8 cellular contexts compared by ENCODE assay signal in genomic region chr4:145177906-145178538, GRCh38. TPM values are rescaled to one million over a fixed set of nuclear protein-coding genes. Genes with fewer than 3 reads are reported as not detected.
A peak's percentile ranks its signal among the peaks of the same experiment; 100 is the strongest.
DNase-seq lines count a peak whose midpoint lies in the region; FAIRE-seq and TF ChIP-seq lines count a peak whose summit lies in the region.

No MANE protein-coding gene starts in this region.

- H3K4me3 Mint-ChIP-seq in MCF 10A (ENCODE audit: unreplicated experiment) (peak overlapping the region; percentile 73), type B pancreatic cell (peak overlapping the region; percentile 97)

- H3K27ac Mint-ChIP-seq in MCF 10A (ENCODE audit: low read depth, unreplicated experiment) (peak overlapping the region; percentile 85), type B pancreatic cell (peak overlapping the region; percentile 98)

- TF ChIP-seq CTCF in MCF 10A (IDR thresholded peaks at IDR 0.05; ENCODE audit: unreplicated experiment) = no peak
- TF ChIP-seq CTCF in type B pancreatic cell (conservative IDR thresholded peaks at IDR 0.05) = no peak

- no peak for FAIRE-seq in GM12891 (lab: Jason Lieb, UNC)

- POLR2A ChIA-PET in MCF 10A (lab: Yijun Ruan, JAX) = interaction anchor here (0.6 to 5.9 kb wide), 21 partner anchors 8 to 1839 kb away, joined by 3 to 63 read pairs (median 4); partner anchors contain the start of genes ABCE1, ANAPC10 and SMAD1

- H3K36me3 Mint-ChIP-seq in MCF 10A (ENCODE audit: insufficient read depth, unreplicated experiment) (peaks cover 23% of the 10 kb centered on the region), type B pancreatic cell (peaks cover 11% of the 10 kb centered on the region)

- DNase-seq in GM12891 (ENCODE audit: insufficient read length, low spot score) = no peak
- peak; percentile 76 for DNase-seq in NOMO-1 treated with DMSO at 0.1 percent for 48 hours (lab: John Stamatoyannopoulos, UW; ENCODE audit: unreplicated experiment)
- peak; percentile 45 for DNase-seq in MCF 10A (ENCODE audit: unreplicated experiment)
- DNase-seq in lung microvascular endothelial cell (ENCODE audit: low read depth in 2 of 2) = peak; percentile 87 to 93
- DNase-seq in type B pancreatic cell (ENCODE audit: extremely low spot score, unreplicated experiment) = no peak
- DNase-seq in DMS53 treated with DMSO at 0.1 percent for 48 hours (lab: John Stamatoyannopoulos, UW; ENCODE audit: unreplicated experiment) = no peak
- DNase-seq in NCI-H2227 (lab: John Stamatoyannopoulos, UW; ENCODE audit: unreplicated experiment) = no peak
- DNase-seq in putamen (ENCODE audit: low spot score) = no peak

- CTCF ChIA-PET in MCF 10A (lab: Yijun Ruan, JAX) = interaction anchor here (0.5 to 2.2 kb wide), 5 partner anchors 37 to 1963 kb away, joined by 3 to 13 read pairs (median 6); no protein-coding TSS in a partner anchor

- intact Hi-C loops in MCF 10A (cut with micrococcal nuclease) = no loop called here

- H3K4me1 Mint-ChIP-seq in MCF 10A (ENCODE audit: insufficient read depth, unreplicated experiment) (peaks cover 21% of the 10 kb centered on the region), type B pancreatic cell (ENCODE audit: unreplicated experiment) (peaks cover 23% of the 10 kb centered on the region)

- no TSS peak for BruUV-seq in MCF 10A (replicated peaks; lab: Mats Ljungman, UMichigan)

- peak; percentile 21; the same call in 1 of the 2 replicates for TF ChIP-seq POLR2A in GM12891 (IDR thresholded peaks at IDR 0.05; ENCODE audit: low read depth, low read length)

- H3K9me3 Mint-ChIP-seq in MCF 10A (ENCODE audit: unreplicated experiment) (peaks cover 11% of the 10 kb centered on the region), type B pancreatic cell (no peaks in the 10 kb centered on the region)

- no peaks in the 10 kb centered on the region for H3K27me3 Mint-ChIP-seq in MCF 10A (ENCODE audit: insufficient read depth, unreplicated experiment)
- H3K27me3 Mint-ChIP-seq in type B pancreatic cell = no peaks in the 10 kb centered on the region

TF ChIP-seq in GM12891, 5 proteins besides CTCF, POLR2A, EP300 and RAD21:
- TF ChIP-seq POU2F2 (IDR thresholded peaks at IDR 0.05; ENCODE audit: low read depth, low read length) (no peak), SPI1 (IDR thresholded peaks at IDR 0.05; ENCODE audit: low read depth, low read length) (no peak), PAX5 (IDR thresholded peaks at IDR 0.05; ENCODE audit: insufficient read depth, low read length, severe bottlenecking) (no peak), POLR2AphosphoS5 (IDR thresholded peaks at IDR 0.05; ENCODE audit: low read depth, low read length) (no peak), TAF1 (IDR thresholded peaks at IDR 0.05; ENCODE audit: low read depth, low read length) (no peak)

RNA-seq across cellular contexts. Expression of gene OTUD4, which starts 2.4 kb away (rescaled TPM):
- polyA plus RNA-seq in GM12891 (2012; ENCODE audit: low read depth, missing spikeins) = 6.3 TPM
- total RNA-seq in MCF 10A (2022) (66.2 and 68.0 TPM in 2 replicates), lung microvascular endothelial cell (16.6 and 21.8 TPM in 2 replicates), type B pancreatic cell (ENCODE audit: low replicate concordance) (38.8 and 39.0 TPM in 2 replicates)

Comparison
In these comparisons a context has a peak if more than half of its experiments do, and no peak if none do; other contexts are left out.
1. DNase-seq: peak in NOMO-1 treated with DMSO at 0.1 percent for 48 hours (single experiment), MCF 10A (single experiment) and lung microvascular endothelial cell (2 of 2); none in GM12891 (single experiment), type B pancreatic cell (single experiment), DMS53 treated with DMSO at 0.1 percent for 48 hours (single experiment), NCI-H2227 (single experiment) and putamen (single experiment).